10 cellular contexts compared by ENCODE assay signal in genomic region chr4:76055005-76055404, GRCh38.
DNase-seq lines count a peak whose midpoint lies in the region; ATAC-seq and TF ChIP-seq lines count a peak whose summit lies in the region.
"Had no signal": no experiment of that assay in that cellular context is flagged by ENCODE, and none has a peak within 500 bp of the region (broad histone marks: within the 10 kb centered on the region; RNA-seq: fewer than 3 reads in every experiment).

No MANE protein-coding gene starts in this region.

- peak overlapping the region; percentile 8 for H3K27ac Mint-ChIP-seq in activated T-cell treated with anti-CD3 and anti-CD28 coated beads, Interleukin-2, amount 50 U/mL, for 24 hours
- H3K27ac Mint-ChIP-seq in stimulated activated memory B cell treated with anti-CD40 and anti-IgM and Interleukin-4, amounts not matched to agents 10 μg/mL and 1 μg/mL and 100 μg/mL, for 72 hours: peak overlapping the region; percentile 72

- no peak for TF ChIP-seq CTCF in KMS-11 (conservative IDR thresholded peaks at IDR 0.05; ENCODE audit: low read depth, low read length)

- H3K79me2 ChIP-seq in KMS-11 (ENCODE audit: insufficient read depth, low read depth): no peaks in the 10 kb centered on the region

- H3K4me1 Mint-ChIP-seq in activated T-cell treated with anti-CD3 and anti-CD28 coated beads, Interleukin-2, amount 50 U/mL, for 24 hours (ENCODE audit: low read depth): peaks cover 49% of the 10 kb centered on the region
- H3K4me1 Mint-ChIP-seq in stimulated activated memory B cell treated with anti-CD40 and anti-IgM and Interleukin-4, amounts not matched to agents 10 μg/mL and 1 μg/mL and 100 μg/mL, for 72 hours: peaks cover 44% of the 10 kb centered on the region

- H3K4me3 ChIP-seq in KMS-11 (IDR thresholded peaks at IDR 0.05; ENCODE audit: insufficient read depth, low read depth, low read length): no peak overlapping the region
- H3K4me3 ChIP-seq: BLaER1 treated with 17β-estradiol and CSF1 and Interleukin-3, amounts not matched to agents 10 nM and 100 nM had no signal

- H3K9me3 Mint-ChIP-seq in activated T-cell treated with anti-CD3 and anti-CD28 coated beads, Interleukin-2, amount 50 U/mL, for 24 hours: no peaks in the 10 kb centered on the region
- H3K9me3 Mint-ChIP-seq in stimulated activated memory B cell treated with anti-CD40 and anti-IgM and Interleukin-4, amounts not matched to agents 10 μg/mL and 1 μg/mL and 100 μg/mL, for 72 hours: no peaks in the 10 kb centered on the region

- H3K27me3 ChIP-seq in KMS-11 (ENCODE audit: insufficient read depth, low read depth): no peaks in the 10 kb centered on the region
- H3K27me3 ChIP-seq: BLaER1 treated with 17β-estradiol and CSF1 and Interleukin-3, amounts not matched to agents 10 nM and 100 nM had no signal

- H3K4me1 ChIP-seq in KMS-11 (ENCODE audit: low read depth, poor library complexity, severe bottlenecking): peaks cover 15% of the 10 kb centered on the region

- no peak for DNase-seq in activated T-cell treated with anti-CD3 and anti-CD28 coated beads, Interleukin-2, amount 50 U/mL, for 24 hours
- no peak for DNase-seq in activated T-cell treated with anti-CD3 and anti-CD28 coated beads, Interleukin-2, amount 50 U/mL, for 1 hour
- DNase-seq in GDM1 (lab: John Stamatoyannopoulos, UW) (no peak), globus pallidus (ENCODE audit: low spot score) (no peak), posterior cingulate gyrus (no peak)
- DNase-seq: left cardiac atrium had no signal

- no peak overlapping the region for H3K9ac ChIP-seq in KMS-11
- H3K9ac ChIP-seq: BLaER1 treated with 17β-estradiol and CSF1 and Interleukin-3, amounts not matched to agents 10 nM and 100 nM had no signal

- peak overlapping the region; percentile 30 for H3K4me2 ChIP-seq in KMS-11

- no peak overlapping the region for H3K4me3 Mint-ChIP-seq in activated T-cell treated with anti-CD3 and anti-CD28 coated beads, Interleukin-2, amount 50 U/mL, for 24 hours
- H3K4me3 Mint-ChIP-seq in stimulated activated memory B cell treated with anti-CD40 and anti-IgM and Interleukin-4, amounts not matched to agents 10 μg/mL and 1 μg/mL and 100 μg/mL, for 72 hours: peak overlapping the region; percentile 19

- H3K27me3 Mint-ChIP-seq in activated T-cell treated with anti-CD3 and anti-CD28 coated beads, Interleukin-2, amount 50 U/mL, for 24 hours: peaks cover 24% of the 10 kb centered on the region
- H3K27me3 Mint-ChIP-seq in stimulated activated memory B cell treated with anti-CD40 and anti-IgM and Interleukin-4, amounts not matched to agents 10 μg/mL and 1 μg/mL and 100 μg/mL, for 72 hours: no peaks in the 10 kb centered on the region

- H3K36me3 ChIP-seq in KMS-11 (ENCODE audit: insufficient read depth): no peaks in the 10 kb centered on the region
- H3K36me3 ChIP-seq: BLaER1 treated with 17β-estradiol and CSF1 and Interleukin-3, amounts not matched to agents 10 nM and 100 nM had no signal

- H3K36me3 Mint-ChIP-seq in activated T-cell treated with anti-CD3 and anti-CD28 coated beads, Interleukin-2, amount 50 U/mL, for 24 hours (ENCODE audit: low read depth): no peaks in the 10 kb centered on the region
- no peaks in the 10 kb centered on the region for H3K36me3 Mint-ChIP-seq in stimulated activated memory B cell treated with anti-CD40 and anti-IgM and Interleukin-4, amounts not matched to agents 10 μg/mL and 1 μg/mL and 100 μg/mL, for 72 hours

- peak; percentile 93 for ATAC-seq in HG02588 (IDR thresholded peaks at IDR 0.05; ENCODE audit: unreplicated experiment)
- peak; percentile 99 for ATAC-seq in stimulated activated memory B cell treated with anti-CD40 and anti-IgM and Interleukin-4, amounts not matched to agents 10 μg/mL and 1 μg/mL and 100 μg/mL, for 72 hours
- ATAC-seq: left cardiac atrium had no signal

- H2AFZ ChIP-seq in KMS-11 (ENCODE audit: low read depth): peak overlapping the region; percentile 37; the same call in 1 of the 2 replicates

- intact Hi-C loops in posterior cingulate gyrus (cut with DNase I): no loop called here

- peak overlapping the region; percentile 13; the same call in 1 of the 2 replicates for H3K27ac ChIP-seq in KMS-11
- H3K27ac ChIP-seq: BLaER1 treated with 17β-estradiol and CSF1 and Interleukin-3, amounts not matched to agents 10 nM and 100 nM had no signal

- no peaks in the 10 kb centered on the region for H4K20me1 ChIP-seq in KMS-11 (ENCODE audit: insufficient read depth)
- H4K20me1 ChIP-seq: BLaER1 treated with 17β-estradiol and CSF1 and Interleukin-3, amounts not matched to agents 10 nM and 100 nM had no signal
